Comparison of ENCODE assay signal across 23 cellular contexts in genomic region chr20:61576372-61576771, GRCh38.
"Had no signal": no experiment of that assay in that cellular context is flagged by ENCODE, and none has a peak within 500 bp of the region (broad histone marks: within the 10 kb centered on the region; RNA-seq: fewer than 3 reads in every experiment).

No MANE protein-coding gene starts in this region.

- H3K4me3 ChIP-seq: esophagus squamous epithelium, heart right ventricle, lower lobe of right lung, neural progenitor cell, psoas muscle, sigmoid colon, testis, tibial artery had no signal

- H3K27me3 ChIP-seq: neural progenitor cell, testis had no signal

- H3K9ac ChIP-seq: neural progenitor cell had no signal

- ATAC-seq: effector memory CD8-positive, alpha-beta T cell; heart right ventricle; left ventricle myocardium superior; lower lobe of right lung; psoas muscle; right cardiac atrium; stimulated activated memory B cell treated with anti-CD40 and anti-IgM and Interleukin-4, amounts not matched to agents 10 μg/mL and 1 μg/mL and 100 μg/mL, for 72 hours; stimulated activated naive CD8-positive, alpha-beta T cell treated with anti-CD3 and anti-CD28 coated beads, Interleukin-15, Interleukin-2, amounts not matched to agents 100 U/mL and 50 U/mL, for 24 hours had no signal

- FAIRE-seq: endometrium had no signal

- H3K36me3 ChIP-seq: esophagus squamous epithelium, heart right ventricle, lower lobe of right lung, neural progenitor cell, sigmoid colon, tibial artery had no signal

- DNase-seq: cortex of kidney; effector memory CD8-positive, alpha-beta T cell; erythroblast; esophagus squamous epithelium; foreskin melanocyte; glutamatergic neuron; heart right ventricle; hippocampal formation; immature natural killer cell; islet precursor cell; left ventricle myocardium superior; psoas muscle; right cardiac atrium; sigmoid colon; stimulated activated CD4-positive, alpha-beta T cell treated with anti-CD3 and anti-CD28 coated beads, Interleukin-4, amount 100 ng/mL, for 4 hours; stimulated activated naive CD8-positive, alpha-beta T cell treated with anti-CD3 and anti-CD28 coated beads, Interleukin-15, Interleukin-2, amounts not matched to agents 100 U/mL and 50 U/mL, for 24 hours; substantia nigra; testis; tibial artery had no signal

- H3K9me3 ChIP-seq: heart right ventricle, lower lobe of right lung, psoas muscle, sigmoid colon, testis, tibial artery had no signal

- H3K27ac ChIP-seq: esophagus squamous epithelium, heart right ventricle, lower lobe of right lung, neural progenitor cell, psoas muscle, sigmoid colon, testis, tibial artery had no signal

- H3K4me1 ChIP-seq: heart right ventricle, lower lobe of right lung, neural progenitor cell, psoas muscle, sigmoid colon, testis, tibial artery had no signal
